9 cellular contexts compared by ENCODE assay signal in genomic region chr6:113103618-113104390, GRCh38.
DNase-seq lines count a peak whose midpoint lies in the region; ATAC-seq, FAIRE-seq and TF ChIP-seq lines count a peak whose summit lies in the region.
"Had no signal": no experiment of that assay in that cellular context is flagged by ENCODE, and none has a peak within 500 bp of the region (broad histone marks: within the 10 kb centered on the region; RNA-seq: fewer than 3 reads in every experiment).

No MANE protein-coding gene starts in this region.

- H3K36me3 ChIP-seq in sigmoid colon: no peaks in the 10 kb centered on the region

- peaks cover 0 to 24% (median 12%) of the 10 kb centered on the region in 4 donors for H3K4me1 ChIP-seq in sigmoid colon

- TF ChIP-seq POLR2A in sigmoid colon (IDR thresholded peaks at IDR 0.05): no peak

- no peak for TF ChIP-seq EP300 in sigmoid colon (IDR thresholded peaks at IDR 0.05)

- ATAC-seq in HG02981 (IDR thresholded peaks at IDR 0.05; ENCODE audit: unreplicated experiment): no peak

- peak overlapping the region in 1 of 4 donors; percentile 9 for H3K27ac ChIP-seq in sigmoid colon

- peak; percentile 90 for FAIRE-seq in TTC549 (lab: Jason Lieb, UNC)

- intact Hi-C loops in sigmoid colon (cut with DNase I): no loop called here

- DNase-seq in HFF-Myc (ENCODE audit: extremely low read depth, low read depth) (peak; percentile 66), foreskin fibroblast (peak; percentile 68 to 84), stromal cell of bone marrow (ENCODE audit: low read depth) (peak; percentile 60), 8988T (no peak), sigmoid colon (no peak)
- DNase-seq: activated CD4-positive, alpha-beta T cell treated with anti-CD3 and anti-CD28 coated beads for 48 hours; NCI-H2081 had no signal

- no peak for TF ChIP-seq CTCF in HFF-Myc (IDR thresholded peaks at IDR 0.05; ENCODE audit: low read depth, low read length, missing control alignments)
- TF ChIP-seq CTCF in foreskin fibroblast (IDR thresholded peaks at IDR 0.05; ENCODE audit: low read depth, low read length): no peak
- TF ChIP-seq CTCF in sigmoid colon (IDR thresholded peaks at IDR 0.05): no peak

- H3K9me3 ChIP-seq in sigmoid colon: no peaks in the 10 kb centered on the region

- WGBS in sigmoid colon, 2 donors: 25 to 32% methylated on average over 5 of the region's 5 CpGs

- H3K4me3 ChIP-seq in HFF-Myc (replicated peaks; ENCODE audit: low read depth, low read length): no peak overlapping the region
- H3K4me3 ChIP-seq in foreskin fibroblast (ENCODE audit: low read depth in 1 of 2, low read length in 2 of 2): no peak overlapping the region
- H3K4me3 ChIP-seq in sigmoid colon: no peak overlapping the region

- no peaks in the 10 kb centered on the region for H3K27me3 ChIP-seq in sigmoid colon

Comparison
In these comparisons a context has a peak if more than half of its experiments do, and no peak if none do; other contexts are left out.
1. DNase-seq: peak in HFF-Myc (single experiment), foreskin fibroblast (2 of 2) and stromal cell of bone marrow (single experiment); none in 8988T (single experiment) and sigmoid colon (single experiment).